ENCODE assay signal across 1 cellular context in the genomic region with DNA sequence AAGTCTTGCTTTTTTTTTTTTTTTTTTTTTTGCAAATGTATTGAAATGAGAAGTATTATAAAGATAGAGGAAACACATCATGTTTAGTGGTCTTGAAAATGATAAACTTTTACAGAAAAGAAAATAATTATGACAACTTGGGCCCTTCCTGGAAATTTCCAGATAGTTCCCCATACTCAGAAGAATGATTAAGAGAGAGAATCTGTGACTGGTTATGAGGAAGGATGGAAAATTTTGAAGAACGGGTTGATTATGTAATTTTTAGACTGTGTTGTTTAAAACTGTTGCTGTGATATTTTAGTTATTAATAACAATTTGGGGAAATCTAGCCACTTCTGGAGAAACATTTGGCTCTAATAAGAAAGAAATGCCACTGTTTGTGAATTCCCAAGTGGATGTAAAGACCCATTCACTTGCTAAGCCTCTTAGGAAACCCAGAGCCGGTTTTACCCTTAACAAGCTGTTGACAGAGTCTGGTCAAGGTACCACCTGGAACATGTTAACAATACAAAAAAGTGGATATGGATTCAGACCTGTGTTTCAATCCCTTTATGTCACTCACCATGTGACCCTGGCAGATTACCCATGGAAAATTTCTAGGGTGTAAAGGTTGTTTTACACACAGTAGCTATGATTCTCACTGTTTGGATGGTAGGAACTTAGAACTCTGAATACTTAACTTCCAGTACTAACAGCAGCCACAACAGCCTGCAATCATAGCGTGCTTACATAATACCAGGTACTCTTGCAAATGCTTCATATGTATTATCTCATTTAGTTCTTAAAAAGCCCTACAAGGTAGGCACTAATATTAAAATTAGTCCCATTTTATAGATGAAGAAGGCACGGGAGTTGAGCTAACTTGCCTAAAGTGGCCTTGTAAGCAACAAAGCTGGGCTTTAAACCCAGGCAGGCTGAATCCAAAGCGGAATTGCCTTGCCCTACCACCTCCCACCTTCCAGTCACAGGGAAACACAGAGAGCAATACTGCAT.
TF ChIP-seq lines count a peak whose summit lies in the region.

No MANE protein-coding gene starts in this region.

TF ChIP-seq in HepG2, 621 proteins besides CTCF, POLR2A, EP300 and RAD21 (continues in another document):
- TF ChIP-seq ZNF703 (CRISPR knock-in tag; IDR thresholded peaks at IDR 0.05; ENCODE audit: borderline replicate concordance) = no peak
- no peak; the same call in 1 of the 2 replicates for TF ChIP-seq RXRA (CRISPR knock-in tag; IDR thresholded peaks at IDR 0.05)
- peak; percentile 52; the same call in 1 of the 2 replicates for TF ChIP-seq PITX1 (CRISPR knock-in tag; IDR thresholded peaks at IDR 0.05)
- TF ChIP-seq ZNF503 (CRISPR knock-in tag; IDR thresholded peaks at IDR 0.05) = peak; percentile 49; the same call in 1 of the 2 replicates
- no peak for TF ChIP-seq ZNF549 (CRISPR knock-in tag; IDR thresholded peaks at IDR 0.05)
- TF ChIP-seq ZNF883 (CRISPR knock-in tag; IDR thresholded peaks at IDR 0.05; ENCODE audit: not compliant biosample characterization) = no peak
- TF ChIP-seq PAX8 (CRISPR knock-in tag; IDR thresholded peaks at IDR 0.05; ENCODE audit: borderline replicate concordance) = no peak
- TF ChIP-seq TRAFD1 (CRISPR knock-in tag; IDR thresholded peaks at IDR 0.05; ENCODE audit: borderline replicate concordance) = no peak
- TF ChIP-seq, protein P1, sequence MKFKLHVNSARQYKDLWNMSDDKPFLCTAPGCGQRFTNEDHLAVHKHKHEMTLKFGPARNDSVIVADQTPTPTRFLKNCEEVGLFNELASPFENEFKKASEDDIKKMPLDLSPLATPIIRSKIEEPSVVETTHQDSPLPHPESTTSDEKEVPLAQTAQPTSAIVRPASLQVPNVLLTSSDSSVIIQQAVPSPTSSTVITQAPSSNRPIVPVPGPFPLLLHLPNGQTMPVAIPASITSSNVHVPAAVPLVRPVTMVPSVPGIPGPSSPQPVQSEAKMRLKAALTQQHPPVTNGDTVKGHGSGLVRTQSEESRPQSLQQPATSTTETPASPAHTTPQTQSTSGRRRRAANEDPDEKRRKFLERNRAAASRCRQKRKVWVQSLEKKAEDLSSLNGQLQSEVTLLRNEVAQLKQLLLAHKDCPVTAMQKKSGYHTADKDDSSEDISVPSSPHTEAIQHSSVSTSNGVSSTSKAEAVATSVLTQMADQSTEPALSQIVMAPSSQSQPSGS (CRISPR knock-in tag; IDR thresholded peaks at IDR 0.05) = peak; percentile 83
- TF ChIP-seq ISX (CRISPR knock-in tag; conservative IDR thresholded peaks at IDR 0.05) = no peak
- TF ChIP-seq ARNT2 (CRISPR knock-in tag; IDR thresholded peaks at IDR 0.05; ENCODE audit: low read depth) = no peak
- 0 out of 2 replicates have a peak, but pooled peaks have one; percentile 42 for TF ChIP-seq ZFP36L1 (CRISPR knock-in tag; IDR thresholded peaks at IDR 0.05)
- TF ChIP-seq ZNF768 (CRISPR knock-in tag; IDR thresholded peaks at IDR 0.05) = no peak
- TF ChIP-seq ZBTB44 (CRISPR knock-in tag; IDR thresholded peaks at IDR 0.05) = no peak
- peak; percentile 54 for TF ChIP-seq ZNF792 (CRISPR knock-in tag; IDR thresholded peaks at IDR 0.05)
- peak; percentile 87 for TF ChIP-seq FOXA3 (CRISPR knock-in tag; IDR thresholded peaks at IDR 0.05)
- no peak for TF ChIP-seq NR0B2 (CRISPR knock-in tag; IDR thresholded peaks at IDR 0.05)
- TF ChIP-seq POLR2AphosphoS2 (IDR thresholded peaks at IDR 0.05; ENCODE audit: low read depth, low read length) = no peak
- TF ChIP-seq ZNF124 (CRISPR knock-in tag; IDR thresholded peaks at IDR 0.05) = peak; percentile 80; the same call in 1 of the 2 replicates
- TF ChIP-seq ONECUT2 (CRISPR knock-in tag; IDR thresholded peaks at IDR 0.05) = peak; percentile 30; the same call in 1 of the 2 replicates
- no peak for TF ChIP-seq ZNF343 (CRISPR knock-in tag; IDR thresholded peaks at IDR 0.05)
- no peak for TF ChIP-seq SMARCC2 (IDR thresholded peaks at IDR 0.05)
- TF ChIP-seq MTF2 (CRISPR knock-in tag; IDR thresholded peaks at IDR 0.05; ENCODE audit: borderline replicate concordance) = no peak
- TF ChIP-seq SMC3 (IDR thresholded peaks at IDR 0.05; ENCODE audit: low read length) = no peak
- TF ChIP-seq RNF219 (CRISPR knock-in tag; IDR thresholded peaks at IDR 0.05) = no peak
- no peak for TF ChIP-seq ZSCAN22 (CRISPR knock-in tag; IDR thresholded peaks at IDR 0.05)
- no peak; the same call in 1 of the 2 replicates for TF ChIP-seq RBFOX2 (IDR thresholded peaks at IDR 0.05; ENCODE audit: low read depth, low read length)
- no peak; the same call in 1 of the 2 replicates for TF ChIP-seq SIX1 (CRISPR knock-in tag; IDR thresholded peaks at IDR 0.05; ENCODE audit: borderline replicate concordance)
- peak; percentile 44; the same call in 1 of the 2 replicates for TF ChIP-seq HMG20A (CRISPR knock-in tag; IDR thresholded peaks at IDR 0.05; ENCODE audit: borderline replicate concordance)
- no peak for TF ChIP-seq MAF1 (CRISPR knock-in tag; IDR thresholded peaks at IDR 0.05; ENCODE audit: borderline replicate concordance)
- no peak for TF ChIP-seq ZNF274 (CRISPR knock-in tag; IDR thresholded peaks at IDR 0.05)
- TF ChIP-seq ZNF282 (IDR thresholded peaks at IDR 0.05; ENCODE audit: partially characterized antibody) = no peak
- no peak for TF ChIP-seq HMGA1 (CRISPR knock-in tag; conservative IDR thresholded peaks at IDR 0.05)
- TF ChIP-seq SNRNP70 (IDR thresholded peaks at IDR 0.05; ENCODE audit: low read depth, low read length) = no peak
- TF ChIP-seq ZNF431 (CRISPR knock-in tag; IDR thresholded peaks at IDR 0.05; ENCODE audit: borderline replicate concordance, low read depth) = no peak
- no peak for TF ChIP-seq CBX1 (IDR thresholded peaks at IDR 0.05; ENCODE audit: low read depth)
- peak; percentile 22; the same call in 1 of the 2 replicates for TF ChIP-seq NFYC (CRISPR knock-in tag; IDR thresholded peaks at IDR 0.05)
- TF ChIP-seq U2AF1 (optimal IDR thresholded peaks at IDR 0.05; ENCODE audit: low read depth, low read length) = no peak
- no peak for TF ChIP-seq SAFB2 (CRISPR knock-in tag; IDR thresholded peaks at IDR 0.05; ENCODE audit: borderline replicate concordance, low read depth)
- TF ChIP-seq ZNF550 (CRISPR knock-in tag; IDR thresholded peaks at IDR 0.05; ENCODE audit: borderline replicate concordance) = no peak
- TF ChIP-seq, protein P2, sequence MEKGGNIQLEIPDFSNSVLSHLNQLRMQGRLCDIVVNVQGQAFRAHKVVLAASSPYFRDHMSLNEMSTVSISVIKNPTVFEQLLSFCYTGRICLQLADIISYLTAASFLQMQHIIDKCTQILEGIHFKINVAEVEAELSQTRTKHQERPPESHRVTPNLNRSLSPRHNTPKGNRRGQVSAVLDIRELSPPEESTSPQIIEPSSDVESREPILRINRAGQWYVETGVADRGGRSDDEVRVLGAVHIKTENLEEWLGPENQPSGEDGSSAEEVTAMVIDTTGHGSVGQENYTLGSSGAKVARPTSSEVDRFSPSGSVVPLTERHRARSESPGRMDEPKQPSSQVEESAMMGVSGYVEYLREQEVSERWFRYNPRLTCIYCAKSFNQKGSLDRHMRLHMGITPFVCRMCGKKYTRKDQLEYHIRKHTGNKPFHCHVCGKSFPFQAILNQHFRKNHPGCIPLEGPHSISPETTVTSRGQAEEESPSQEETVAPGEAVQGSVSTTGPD (CRISPR knock-in tag; IDR thresholded peaks at IDR 0.05) = no peak
- TF ChIP-seq, protein P3, sequence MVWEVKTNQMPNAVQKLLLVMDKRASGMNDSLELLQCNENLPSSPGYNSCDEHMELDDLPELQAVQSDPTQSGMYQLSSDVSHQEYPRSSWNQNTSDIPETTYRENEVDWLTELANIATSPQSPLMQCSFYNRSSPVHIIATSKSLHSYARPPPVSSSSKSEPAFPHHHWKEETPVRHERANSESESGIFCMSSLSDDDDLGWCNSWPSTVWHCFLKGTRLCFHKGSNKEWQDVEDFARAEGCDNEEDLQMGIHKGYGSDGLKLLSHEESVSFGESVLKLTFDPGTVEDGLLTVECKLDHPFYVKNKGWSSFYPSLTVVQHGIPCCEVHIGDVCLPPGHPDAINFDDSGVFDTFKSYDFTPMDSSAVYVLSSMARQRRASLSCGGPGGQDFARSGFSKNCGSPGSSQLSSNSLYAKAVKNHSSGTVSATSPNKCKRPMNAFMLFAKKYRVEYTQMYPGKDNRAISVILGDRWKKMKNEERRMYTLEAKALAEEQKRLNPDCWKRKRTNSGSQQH (CRISPR knock-in tag; IDR thresholded peaks at IDR 0.05; ENCODE audit: low read depth) = no peak
- no peak for TF ChIP-seq FOXA1 (IDR thresholded peaks at IDR 0.05)
- peak; percentile 82 for TF ChIP-seq FOXA1 (CRISPR knock-in tag; IDR thresholded peaks at IDR 0.05)
- TF ChIP-seq ZC3H13 (CRISPR knock-in tag; IDR thresholded peaks at IDR 0.05) = no peak
- TF ChIP-seq NR2F1 (CRISPR knock-in tag; IDR thresholded peaks at IDR 0.05) = no peak; a peak in 1 of 4 replicates
- TF ChIP-seq ZNF530 (CRISPR knock-in tag; IDR thresholded peaks at IDR 0.05; ENCODE audit: low read depth) = no peak
- no peak for TF ChIP-seq ZNF841 (CRISPR knock-in tag; IDR thresholded peaks at IDR 0.05; ENCODE audit: borderline replicate concordance)
- peak; percentile 73 for TF ChIP-seq ARNTL (CRISPR knock-in tag; IDR thresholded peaks at IDR 0.05)
- no peak for TF ChIP-seq TRIM22 (IDR thresholded peaks at IDR 0.05)
- 0 out of 2 replicates have a peak, but pooled peaks have one; percentile 49 for TF ChIP-seq ZNF670 (CRISPR knock-in tag; IDR thresholded peaks at IDR 0.05; ENCODE audit: borderline replicate concordance)
- no peak for TF ChIP-seq ZC3H4 (CRISPR knock-in tag; IDR thresholded peaks at IDR 0.05; ENCODE audit: borderline replicate concordance)
